10 cellular contexts compared by ENCODE assay signal in the genomic region with DNA sequence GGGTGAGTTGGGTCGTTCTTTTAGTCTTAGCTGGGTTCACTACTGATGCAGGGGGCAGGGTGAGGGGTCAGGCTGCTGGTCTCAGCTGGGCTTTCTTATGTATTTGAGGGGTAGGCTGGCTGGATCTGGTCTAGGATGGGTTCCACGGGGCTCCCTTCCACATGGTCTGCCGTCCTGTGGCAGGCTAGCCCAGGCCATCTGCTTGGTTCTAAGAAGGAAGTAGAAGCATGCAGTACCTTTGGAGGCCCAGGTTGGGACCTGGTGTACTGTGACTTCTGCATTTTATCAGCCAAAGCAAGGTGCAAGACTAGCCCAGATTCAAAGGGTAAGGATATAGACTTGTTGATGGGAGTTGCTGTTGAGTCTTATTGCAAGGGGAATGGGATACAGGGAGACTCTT. TPM values are rescaled to one million over a fixed set of nuclear protein-coding genes. Genes with fewer than 3 reads are reported as not detected.
DNase-seq lines count a peak whose midpoint lies in the region; ATAC-seq lines count a peak whose summit lies in the region.
"Had no signal": no experiment of that assay in that cellular context is flagged by ENCODE, and none has a peak within 500 bp of the region (broad histone marks: within the 10 kb centered on the region; RNA-seq: fewer than 3 reads in every experiment).

No MANE protein-coding gene starts in this region.

- CTCF ChIA-PET in activated CD8-positive, alpha-beta T cell treated with anti-CD3 and anti-CD28 coated beads, Interleukin-2, amount 10 ng/mL, durations not matched to agents 7 days and 5 days (lab: Charles Lee), result interaction anchor here (0.7 to 6.5 kb wide), 16 partner anchors 10 to 193 kb away, joined by 3 to 64 read pairs (median 6); no protein-coding TSS in a partner anchor

- no peak for DNase-seq in activated T-cell treated with anti-CD3 and anti-CD28 coated beads, Interleukin-2, amount 50 U/mL, for 72 hours
- no peak for DNase-seq in activated T-cell treated with anti-CD3 and anti-CD28 coated beads, Interleukin-2, amount 50 U/mL, for 1 hour
- no peak for DNase-seq in activated CD8-positive, alpha-beta T cell treated with anti-CD3 and anti-CD28 coated beads, Interleukin-2, amount 10 ng/mL, durations not matched to agents 7 days and 5 days
- no peak for DNase-seq in stimulated activated CD4-positive, alpha-beta T cell treated with anti-CD3 and anti-CD28 coated beads, Interleukin-1b, Interleukin-23, amount 100 ng/mL, for 48 hours
- no peak for DNase-seq in activated CD4-positive, CD25-positive, alpha-beta regulatory T cell treated with anti-CD3 and anti-CD28 coated beads, Interleukin-2, amount 50 U/mL, for 72 hours
- no peak for DNase-seq in NCI-H524 (lab: John Stamatoyannopoulos, UW)
- DNase-seq: esophagus squamous epithelium, NCI-H187 had no signal

- H3K36me3 Mint-ChIP-seq in activated T-cell treated with anti-CD3 and anti-CD28 coated beads, Interleukin-2, amount 50 U/mL, for 72 hours (ENCODE audit: insufficient read depth in 2 of 2), result peaks cover 0 to 3% of the 10 kb centered on the region in 2 donors
- H3K36me3 Mint-ChIP-seq in activated CD8-positive, alpha-beta T cell treated with anti-CD3 and anti-CD28 coated beads, Interleukin-2, amount 10 ng/mL, durations not matched to agents 7 days and 5 days (ENCODE audit: low read depth), result peaks cover 18% of the 10 kb centered on the region
- peaks cover 9% of the 10 kb centered on the region for H3K36me3 Mint-ChIP-seq in stimulated activated memory B cell treated with anti-CD40 and anti-IgM and Interleukin-4, amounts not matched to agents 10 μg/mL and 1 μg/mL and 100 μg/mL, for 72 hours

- peaks cover 49% of the 10 kb centered on the region for H3K4me1 Mint-ChIP-seq in activated T-cell treated with anti-CD3 and anti-CD28 coated beads, Interleukin-2, amount 50 U/mL, for 72 hours (ENCODE audit: low read depth)
- H3K4me1 Mint-ChIP-seq in activated CD8-positive, alpha-beta T cell treated with anti-CD3 and anti-CD28 coated beads, Interleukin-2, amount 10 ng/mL, durations not matched to agents 7 days and 5 days (ENCODE audit: low read depth), result peaks cover 49% of the 10 kb centered on the region
- H3K4me1 Mint-ChIP-seq in stimulated activated memory B cell treated with anti-CD40 and anti-IgM and Interleukin-4, amounts not matched to agents 10 μg/mL and 1 μg/mL and 100 μg/mL, for 72 hours, result peaks cover 68% of the 10 kb centered on the region

- H3K4me3 Mint-ChIP-seq in activated T-cell treated with anti-CD3 and anti-CD28 coated beads, Interleukin-2, amount 50 U/mL, for 72 hours, result peak overlapping the region; percentile 70 to 72
- H3K4me3 Mint-ChIP-seq in activated CD8-positive, alpha-beta T cell treated with anti-CD3 and anti-CD28 coated beads, Interleukin-2, amount 10 ng/mL, durations not matched to agents 7 days and 5 days, result no peak overlapping the region
- H3K4me3 Mint-ChIP-seq in stimulated activated memory B cell treated with anti-CD40 and anti-IgM and Interleukin-4, amounts not matched to agents 10 μg/mL and 1 μg/mL and 100 μg/mL, for 72 hours, result peak overlapping the region; percentile 24

- peaks cover 0 to 5% of the 10 kb centered on the region in 2 donors for H3K9me3 Mint-ChIP-seq in activated T-cell treated with anti-CD3 and anti-CD28 coated beads, Interleukin-2, amount 50 U/mL, for 72 hours
- no peaks in the 10 kb centered on the region for H3K9me3 Mint-ChIP-seq in activated CD8-positive, alpha-beta T cell treated with anti-CD3 and anti-CD28 coated beads, Interleukin-2, amount 10 ng/mL, durations not matched to agents 7 days and 5 days (ENCODE audit: insufficient read depth)
- H3K9me3 Mint-ChIP-seq in stimulated activated memory B cell treated with anti-CD40 and anti-IgM and Interleukin-4, amounts not matched to agents 10 μg/mL and 1 μg/mL and 100 μg/mL, for 72 hours, result peaks cover 3% of the 10 kb centered on the region

- no peak for ATAC-seq in activated T-cell treated with anti-CD3 and anti-CD28 coated beads, Interleukin-2, amount 50 U/mL, for 72 hours (replicated peaks in 1 of 2)
- peak; percentile 11 for ATAC-seq in HG03097 (IDR thresholded peaks at IDR 0.05; ENCODE audit: low FRiP score, unreplicated experiment)
- ATAC-seq in activated CD8-positive, alpha-beta T cell treated with anti-CD3 and anti-CD28 coated beads, Interleukin-2, amount 10 ng/mL, durations not matched to agents 7 days and 5 days, result peak; percentile 22
- ATAC-seq in stimulated activated memory B cell treated with anti-CD40 and anti-IgM and Interleukin-4, amounts not matched to agents 10 μg/mL and 1 μg/mL and 100 μg/mL, for 72 hours, result peak; percentile 83

- H3K27ac Mint-ChIP-seq in activated T-cell treated with anti-CD3 and anti-CD28 coated beads, Interleukin-2, amount 50 U/mL, for 72 hours, result peak overlapping the region; percentile 52
- peak overlapping the region; percentile 85 for H3K27ac Mint-ChIP-seq in activated CD8-positive, alpha-beta T cell treated with anti-CD3 and anti-CD28 coated beads, Interleukin-2, amount 10 ng/mL, durations not matched to agents 7 days and 5 days
- H3K27ac Mint-ChIP-seq in stimulated activated memory B cell treated with anti-CD40 and anti-IgM and Interleukin-4, amounts not matched to agents 10 μg/mL and 1 μg/mL and 100 μg/mL, for 72 hours, result peak overlapping the region; percentile 90

- POLR2A ChIA-PET in activated CD8-positive, alpha-beta T cell treated with anti-CD3 and anti-CD28 coated beads, Interleukin-2, amount 10 ng/mL, durations not matched to agents 7 days and 5 days (lab: Charles Lee), result interaction anchor here (0.9 to 1.7 kb wide), 4 partner anchors 16 to 100 kb away, joined by 3 to 5 read pairs (median 4); no protein-coding TSS in a partner anchor

- no peaks in the 10 kb centered on the region for H3K27me3 Mint-ChIP-seq in activated T-cell treated with anti-CD3 and anti-CD28 coated beads, Interleukin-2, amount 50 U/mL, for 72 hours (ENCODE audit: low read depth)
- no peaks in the 10 kb centered on the region for H3K27me3 Mint-ChIP-seq in activated CD8-positive, alpha-beta T cell treated with anti-CD3 and anti-CD28 coated beads, Interleukin-2, amount 10 ng/mL, durations not matched to agents 7 days and 5 days (ENCODE audit: low read depth)
- H3K27me3 Mint-ChIP-seq in stimulated activated memory B cell treated with anti-CD40 and anti-IgM and Interleukin-4, amounts not matched to agents 10 μg/mL and 1 μg/mL and 100 μg/mL, for 72 hours, result no peaks in the 10 kb centered on the region

RNA-seq across cellular contexts. Expression of a gene that starts 35.5 kb away (rescaled TPM):
- 10 to 100 TPM; 10.9 to 16.2 TPM for total RNA-seq in activated T-cell treated with anti-CD3 and anti-CD28 coated beads, Interleukin-2, amount 50 U/mL, for 72 hours
- total RNA-seq in activated CD8-positive, alpha-beta T cell treated with anti-CD3 and anti-CD28 coated beads, Interleukin-2, amount 10 ng/mL, durations not matched to agents 7 days and 5 days, result 10 to 100 TPM; 48.5 to 54.3 TPM

Comparison
In these comparisons a context has a peak if more than half of its experiments do, and no peak if none do; other contexts are left out.
1. ATAC-seq: peak in HG03097 (single experiment), activated CD8-positive, alpha-beta T cell treated with anti-CD3 and anti-CD28 coated beads, Interleukin-2, amount 10 ng/mL, durations not matched to agents 7 days and 5 days (single experiment) and stimulated activated memory B cell treated with anti-CD40 and anti-IgM and Interleukin-4, amounts not matched to agents 10 μg/mL and 1 μg/mL and 100 μg/mL, for 72 hours (single experiment); none in activated T-cell treated with anti-CD3 and anti-CD28 coated beads, Interleukin-2, amount 50 U/mL, for 72 hours (0 of 2).
2. Peak in every context shown above with its lines, with median percentiles within 50 percentile points of each other: H3K27ac Mint-ChIP-seq.